Comparison of ENCODE assay signal across 9 cellular contexts in genomic region chr18:77124452-77124922, GRCh38. TPM values are rescaled to one million over a fixed set of nuclear protein-coding genes. Genes with fewer than 3 reads are reported as not detected.
DNase-seq lines count a peak whose midpoint lies in the region; ATAC-seq and TF ChIP-seq lines count a peak whose summit lies in the region.
"Had no signal": no experiment of that assay in that cellular context is flagged by ENCODE, and none has a peak within 500 bp of the region (broad histone marks: within the 10 kb centered on the region; RNA-seq: fewer than 3 reads in every experiment).

No MANE protein-coding gene starts in this region.

- intact Hi-C loops in activated B cell treated with CpG ODN at 0.5 μM for 24 hours (cut with micrococcal nuclease), result loop anchor here (2.0 kb wide), 2 partner anchors 16 to 124 kb away; no protein-coding TSS in a partner anchor

- peaks cover 97 to 100% (median 98%) of the 10 kb centered on the region in 10 experiments for H3K4me1 ChIP-seq in BLaER1 treated with 17β-estradiol and CSF1 and Interleukin-3, amounts not matched to agents 10 nM and 100 nM

- POLR2A ChIA-PET in activated B cell treated with CpG ODN at 0.5 μM for 24 hours (lab: Charles Lee), result interaction anchor here (0.7 to 4.7 kb wide), 14 partner anchors 8 to 156 kb away, joined by 3 to 32 read pairs (median 4); partner anchors contain the start of gene MBP

- ATAC-seq in GM19351 (IDR thresholded peaks at IDR 0.05; ENCODE audit: unreplicated experiment), result peak; percentile 67
- ATAC-seq in HG03196 (IDR thresholded peaks at IDR 0.05; ENCODE audit: unreplicated experiment), result peak; percentile 62
- ATAC-seq in activated B cell treated with CpG ODN at 0.5 μM for 24 hours (ENCODE audit: low read depth), result peak; percentile 43

- peaks cover 20 to 81% (median 53%) of the 10 kb centered on the region in 11 experiments; a peak in 19 of 22 replicates for H4K20me1 ChIP-seq in BLaER1 treated with 17β-estradiol and CSF1 and Interleukin-3, amounts not matched to agents 10 nM and 100 nM

- H3K4me3 ChIP-seq in BLaER1 treated with 17β-estradiol and CSF1 and Interleukin-3, amounts not matched to agents 10 nM and 100 nM, result peak overlapping the region; percentile 26 to 62 (median 44); a peak in 18 of 20 replicates
- H3K4me3 ChIP-seq: adrenal gland had no signal

- H3K9me3 Mint-ChIP-seq in activated B cell treated with CpG ODN at 0.5 μM for 24 hours (no peaks in the 10 kb centered on the region), immature natural killer cell (no peaks in the 10 kb centered on the region)

- H3K27ac ChIP-seq in BLaER1 treated with 17β-estradiol and CSF1 and Interleukin-3, amounts not matched to agents 10 nM and 100 nM, result peak overlapping the region; percentile 59 to 100 (median 99); a peak in 21 of 22 replicates
- H3K27ac ChIP-seq: adrenal gland had no signal

- no peaks in the 10 kb centered on the region for H3K27me3 ChIP-seq in BLaER1 treated with 17β-estradiol and CSF1 and Interleukin-3, amounts not matched to agents 10 nM and 100 nM
- H3K27me3 ChIP-seq: adrenal gland had no signal

- no peaks in the 10 kb centered on the region for H3K27me3 Mint-ChIP-seq in activated B cell treated with CpG ODN at 0.5 μM for 24 hours
- H3K27me3 Mint-ChIP-seq in immature natural killer cell (ENCODE audit: low read depth in 3 of 3), result peaks cover 7 to 24% (median 12%) of the 10 kb centered on the region in 3 donors

- H3K36me3 Mint-ChIP-seq in activated B cell treated with CpG ODN at 0.5 μM for 24 hours (ENCODE audit: low read depth) (peaks cover 54% of the 10 kb centered on the region), immature natural killer cell (peaks cover 4 to 18% (median 8%) of the 10 kb centered on the region in 3 donors)

- H3K4me3 Mint-ChIP-seq in activated B cell treated with CpG ODN at 0.5 μM for 24 hours (peak overlapping the region; percentile 38), immature natural killer cell (peak overlapping the region; percentile 75 to 100 (median 87))

- H3K27ac Mint-ChIP-seq in activated B cell treated with CpG ODN at 0.5 μM for 24 hours (peak overlapping the region; percentile 77), immature natural killer cell (peak overlapping the region; percentile 94 to 98 (median 97))

- peak overlapping the region; percentile 88 to 99 (median 96) for H3K4me2 ChIP-seq in BLaER1 treated with 17β-estradiol and CSF1 and Interleukin-3, amounts not matched to agents 10 nM and 100 nM

- peaks cover 37 to 72% (median 51%) of the 10 kb centered on the region in 11 experiments; a peak in 21 of 22 replicates for H3K36me3 ChIP-seq in BLaER1 treated with 17β-estradiol and CSF1 and Interleukin-3, amounts not matched to agents 10 nM and 100 nM
- H3K36me3 ChIP-seq: adrenal gland had no signal

- CTCF ChIA-PET in activated B cell treated with CpG ODN at 0.5 μM for 24 hours (lab: Charles Lee), result interaction anchor here (1.2 to 1.6 kb wide), 4 partner anchors 9 to 124 kb away, joined by 4 to 5 read pairs (median 4); no protein-coding TSS in a partner anchor

- DNase-seq in activated B cell treated with CpG ODN at 0.5 μM for 24 hours, result no peak
- DNase-seq in immature natural killer cell, result peak; percentile 69 to 72 (median 70)
- DNase-seq in hippocampal formation (lab: John Stamatoyannopoulos, UW), result no peak
- DNase-seq in hypothalamus (lab: John Stamatoyannopoulos, UW), result no peak
- no peak for DNase-seq in pons (ENCODE audit: low spot score)

- peak overlapping the region; percentile 62 to 99 (median 73) for H3K9ac ChIP-seq in BLaER1 treated with 17β-estradiol and CSF1 and Interleukin-3, amounts not matched to agents 10 nM and 100 nM

- TF ChIP-seq CTCF in activated B cell treated with CpG ODN at 0.5 μM for 24 hours (IDR thresholded peaks at IDR 0.05), result no peak

- H3K4me1 Mint-ChIP-seq in activated B cell treated with CpG ODN at 0.5 μM for 24 hours, result peaks cover 94% of the 10 kb centered on the region
- H3K4me1 Mint-ChIP-seq in immature natural killer cell, result peaks cover 99 to 100% of the 10 kb centered on the region in 2 donors

- H3K9me3 ChIP-seq in BLaER1 treated with 17β-estradiol and CSF1 and Interleukin-3, amounts not matched to agents 10 nM and 100 nM (replicated peaks in 1 of 11), result no peaks in the 10 kb centered on the region
- H3K9me3 ChIP-seq: adrenal gland had no signal

RNA-seq across cellular contexts. Expression of gene MBP, which starts 8.1 kb away (rescaled TPM):
- total RNA-seq in activated B cell treated with CpG ODN at 0.5 μM for 24 hours, result 88.0 and 92.7 TPM in 2 replicates
- 100 to 1,000 TPM; 187 to 403 (median 297) TPM for polyA plus RNA-seq in immature natural killer cell

Comparison
In these comparisons a context has a peak if more than half of its experiments do, and no peak if none do; other contexts are left out.
1. DNase-seq: peak in immature natural killer cell (3 of 3); none in activated B cell treated with CpG ODN at 0.5 μM for 24 hours (single experiment), hippocampal formation (0 of 2), hypothalamus (0 of 51) and pons (single experiment).
2. Peak in every context shown above with its lines, with median percentiles within 50 percentile points of each other: ATAC-seq.